ENCODE assay signal across 8 cellular contexts in genomic region chr9:128094166-128094949, GRCh38. TPM values are rescaled to one million over a fixed set of nuclear protein-coding genes. Genes with fewer than 3 reads are reported as not detected.
DNase-seq lines count a peak whose midpoint lies in the region; ATAC-seq and TF ChIP-seq lines count a peak whose summit lies in the region.

No MANE protein-coding gene starts in this region.

- WGBS in thyroid gland, 2 donors, result 24% methylated on average over 8 of the region's 8 CpGs

- no peaks in the 10 kb centered on the region for H3K27me3 Mint-ChIP-seq in activated naive CD8-positive, alpha-beta T cell treated with anti-CD3 and anti-CD28 coated beads, Interleukin-2, amount 50 U/mL, for 24 hours
- peaks cover 9% of the 10 kb centered on the region for H3K27me3 Mint-ChIP-seq in glutamatergic neuron (ENCODE audit: unreplicated experiment)

- intact Hi-C loops in thyroid gland (cut with DNase I), result no loop called here

- no peak overlapping the region for H2AFZ ChIP-seq in parathyroid adenoma

- H3K27me3 ChIP-seq in parathyroid adenoma (ENCODE audit: control insufficient read depth, insufficient read depth, low read length) (no peaks in the 10 kb centered on the region), thyroid gland (no peaks in the 10 kb centered on the region)

- peaks cover 41% of the 10 kb centered on the region for H3K79me2 ChIP-seq in parathyroid adenoma

- H3K36me3 ChIP-seq in parathyroid adenoma (ENCODE audit: control insufficient read depth, insufficient read depth, low read length) (no peaks in the 10 kb centered on the region), thyroid gland (no peaks in the 10 kb centered on the region)

- H3K9me3 Mint-ChIP-seq in activated naive CD8-positive, alpha-beta T cell treated with anti-CD3 and anti-CD28 coated beads, Interleukin-2, amount 50 U/mL, for 24 hours, result no peaks in the 10 kb centered on the region
- peaks cover 3% of the 10 kb centered on the region for H3K9me3 Mint-ChIP-seq in glutamatergic neuron (ENCODE audit: unreplicated experiment)

- H3K4me3 ChIP-seq in parathyroid adenoma (ENCODE audit: low read depth, low read length) (peak overlapping the region; percentile 19), thyroid gland (replicated peaks in 1 of 3) (no peak overlapping the region)

- peaks cover 86% of the 10 kb centered on the region for H3K4me1 Mint-ChIP-seq in activated naive CD8-positive, alpha-beta T cell treated with anti-CD3 and anti-CD28 coated beads, Interleukin-2, amount 50 U/mL, for 24 hours
- H3K4me1 Mint-ChIP-seq in glutamatergic neuron (ENCODE audit: low read depth, unreplicated experiment), result peaks cover 42% of the 10 kb centered on the region

- H3K36me3 Mint-ChIP-seq in activated naive CD8-positive, alpha-beta T cell treated with anti-CD3 and anti-CD28 coated beads, Interleukin-2, amount 50 U/mL, for 24 hours (ENCODE audit: low read depth), result peaks cover 7% of the 10 kb centered on the region
- no peaks in the 10 kb centered on the region for H3K36me3 Mint-ChIP-seq in glutamatergic neuron (ENCODE audit: unreplicated experiment)

- H3K4me3 Mint-ChIP-seq in activated naive CD8-positive, alpha-beta T cell treated with anti-CD3 and anti-CD28 coated beads, Interleukin-2, amount 50 U/mL, for 24 hours, result peak overlapping the region; percentile 66
- peak overlapping the region; percentile 62 for H3K4me3 Mint-ChIP-seq in glutamatergic neuron (ENCODE audit: unreplicated experiment)

- H3K9me3 ChIP-seq in parathyroid adenoma (ENCODE audit: control insufficient read depth, low read length) (no peaks in the 10 kb centered on the region), thyroid gland (no peaks in the 10 kb centered on the region)

- H3K4me1 ChIP-seq in parathyroid adenoma (peaks cover 31% of the 10 kb centered on the region), thyroid gland (peaks cover 38 to 85% of the 10 kb centered on the region in 2 donors)

- peak overlapping the region; percentile 88 for H3K27ac ChIP-seq in parathyroid adenoma
- H3K27ac ChIP-seq in thyroid gland, result peak overlapping the region; percentile 89 to 100 (median 99)

- peak; percentile 83 for ATAC-seq in SK-N-SH treated with all-trans-retinoic acid at 6 μM for 48 hours
- ATAC-seq in activated naive CD8-positive, alpha-beta T cell treated with anti-CD3 and anti-CD28 coated beads, Interleukin-2, amount 50 U/mL, for 24 hours, result peak; percentile 92

- peak overlapping the region; percentile 45 for H3K4me2 ChIP-seq in parathyroid adenoma (ENCODE audit: low read length)

- DNase-seq in EL, result peak; percentile 98
- peak; percentile 96 for DNase-seq in HCEC 1CT
- peak; percentile 99 for DNase-seq in MV-4-11 (lab: John Stamatoyannopoulos, UW)
- DNase-seq in activated naive CD8-positive, alpha-beta T cell treated with anti-CD3 and anti-CD28 coated beads, Interleukin-2, amount 50 U/mL, for 24 hours, result peak; percentile 78
- peak; percentile 78 for DNase-seq in glutamatergic neuron
- DNase-seq in thyroid gland, result peak; percentile 83 to 85

- H3K27ac Mint-ChIP-seq in activated naive CD8-positive, alpha-beta T cell treated with anti-CD3 and anti-CD28 coated beads, Interleukin-2, amount 50 U/mL, for 24 hours, result peak overlapping the region; percentile 93
- peak overlapping the region; percentile 88 for H3K27ac Mint-ChIP-seq in glutamatergic neuron (ENCODE audit: unreplicated experiment)

- H3K9ac ChIP-seq in parathyroid adenoma, result no peak overlapping the region

- TF ChIP-seq CTCF in glutamatergic neuron (IDR thresholded peaks at IDR 0.05; ENCODE audit: partially characterized antibody, unreplicated experiment) (no peak), parathyroid adenoma (IDR thresholded peaks at IDR 0.05) (no peak), thyroid gland (IDR thresholded peaks at IDR 0.05) (no peak)

- TF ChIP-seq POLR2A in thyroid gland (IDR thresholded peaks at IDR 0.05), result peak in 1 of 2 donors; percentile 45

TF ChIP-seq in SK-N-SH treated with all-trans-retinoic acid at 6 μM for 48 hours, 23 proteins besides CTCF, POLR2A, EP300 and RAD21:
- TF ChIP-seq ARNTL (CRISPR knock-in tag; IDR thresholded peaks at IDR 0.05; ENCODE audit: borderline replicate concordance, low read depth) (no peak), OSR1 (CRISPR knock-in tag; IDR thresholded peaks at IDR 0.05) (no peak), SNAI2 (CRISPR knock-in tag; IDR thresholded peaks at IDR 0.05) (no peak), TOX (CRISPR knock-in tag; IDR thresholded peaks at IDR 0.05; ENCODE audit: borderline replicate concordance) (no peak), ISL1 (CRISPR knock-in tag; IDR thresholded peaks at IDR 0.05) (no peak), ZNF70 (CRISPR knock-in tag; IDR thresholded peaks at IDR 0.05) (no peak), ZFP30 (CRISPR knock-in tag; IDR thresholded peaks at IDR 0.05) (no peak), PPARA (CRISPR knock-in tag; IDR thresholded peaks at IDR 0.05; ENCODE audit: borderline replicate concordance) (no peak), ZNF565 (CRISPR knock-in tag; conservative IDR thresholded peaks at IDR 0.05; ENCODE audit: low read depth) (no peak), ZC3H10 (CRISPR knock-in tag; IDR thresholded peaks at IDR 0.05) (no peak), ZNF8 (CRISPR knock-in tag; IDR thresholded peaks at IDR 0.05) (no peak), RARB (CRISPR knock-in tag; IDR thresholded peaks at IDR 0.05) (no peak), BACH2 (CRISPR knock-in tag; IDR thresholded peaks at IDR 0.05; ENCODE audit: borderline replicate concordance) (no peak), CSDC2 (CRISPR knock-in tag; IDR thresholded peaks at IDR 0.05) (no peak), ESRRG (CRISPR knock-in tag; IDR thresholded peaks at IDR 0.05) (no peak), ZFP3 (CRISPR knock-in tag; IDR thresholded peaks at IDR 0.05) (no peak), CREB5 (CRISPR knock-in tag; IDR thresholded peaks at IDR 0.05; ENCODE audit: low read depth) (no peak)
- TF ChIP-seq, protein P1, sequence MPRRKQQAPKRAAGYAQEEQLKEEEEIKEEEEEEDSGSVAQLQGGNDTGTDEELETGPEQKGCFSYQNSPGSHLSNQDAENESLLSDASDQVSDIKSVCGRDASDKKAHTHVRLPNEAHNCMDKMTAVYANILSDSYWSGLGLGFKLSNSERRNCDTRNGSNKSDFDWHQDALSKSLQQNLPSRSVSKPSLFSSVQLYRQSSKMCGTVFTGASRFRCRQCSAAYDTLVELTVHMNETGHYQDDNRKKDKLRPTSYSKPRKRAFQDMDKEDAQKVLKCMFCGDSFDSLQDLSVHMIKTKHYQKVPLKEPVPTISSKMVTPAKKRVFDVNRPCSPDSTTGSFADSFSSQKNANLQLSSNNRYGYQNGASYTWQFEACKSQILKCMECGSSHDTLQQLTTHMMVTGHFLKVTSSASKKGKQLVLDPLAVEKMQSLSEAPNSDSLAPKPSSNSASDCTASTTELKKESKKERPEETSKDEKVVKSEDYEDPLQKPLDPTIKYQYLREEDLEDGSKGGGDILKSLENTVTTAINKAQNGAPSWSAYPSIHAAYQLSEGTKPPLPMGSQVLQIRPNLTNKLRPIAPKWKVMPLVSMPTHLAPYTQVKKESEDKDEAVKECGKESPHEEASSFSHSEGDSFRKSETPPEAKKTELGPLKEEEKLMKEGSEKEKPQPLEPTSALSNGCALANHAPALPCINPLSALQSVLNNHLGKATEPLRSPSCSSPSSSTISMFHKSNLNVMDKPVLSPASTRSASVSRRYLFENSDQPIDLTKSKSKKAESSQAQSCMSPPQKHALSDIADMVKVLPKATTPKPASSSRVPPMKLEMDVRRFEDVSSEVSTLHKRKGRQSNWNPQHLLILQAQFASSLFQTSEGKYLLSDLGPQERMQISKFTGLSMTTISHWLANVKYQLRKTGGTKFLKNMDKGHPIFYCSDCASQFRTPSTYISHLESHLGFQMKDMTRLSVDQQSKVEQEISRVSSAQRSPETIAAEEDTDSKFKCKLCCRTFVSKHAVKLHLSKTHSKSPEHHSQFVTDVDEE (CRISPR knock-in tag; IDR thresholded peaks at IDR 0.05), result no peak
- TF ChIP-seq, protein P2, sequence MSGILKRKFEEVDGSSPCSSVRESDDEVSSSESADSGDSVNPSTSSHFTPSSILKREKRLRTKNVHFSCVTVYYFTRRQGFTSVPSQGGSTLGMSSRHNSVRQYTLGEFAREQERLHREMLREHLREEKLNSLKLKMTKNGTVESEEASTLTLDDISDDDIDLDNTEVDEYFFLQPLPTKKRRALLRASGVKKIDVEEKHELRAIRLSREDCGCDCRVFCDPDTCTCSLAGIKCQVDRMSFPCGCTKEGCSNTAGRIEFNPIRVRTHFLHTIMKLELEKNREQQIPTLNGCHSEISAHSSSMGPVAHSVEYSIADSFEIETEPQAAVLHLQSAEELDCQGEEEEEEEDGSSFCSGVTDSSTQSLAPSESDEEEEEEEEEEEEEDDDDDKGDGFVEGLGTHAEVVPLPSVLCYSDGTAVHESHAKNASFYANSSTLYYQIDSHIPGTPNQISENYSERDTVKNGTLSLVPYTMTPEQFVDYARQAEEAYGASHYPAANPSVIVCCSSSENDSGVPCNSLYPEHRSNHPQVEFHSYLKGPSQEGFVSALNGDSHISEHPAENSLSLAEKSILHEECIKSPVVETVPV (CRISPR knock-in tag; IDR thresholded peaks at IDR 0.05), result no peak
TF ChIP-seq in SK-N-SH treated with all-trans-retinoic acid at 6 μM for 48 hours: peak in this region for 0.

RNA-seq across cellular contexts. Expression of gene SLC25A25, which starts 26.3 kb away (rescaled TPM):
- total RNA-seq in glutamatergic neuron (ENCODE audit: unreplicated experiment) (33.0 TPM), thyroid gland (10 to 100 TPM; 21.9 to 42.0 (median 30.8) TPM)

RNA-seq across cellular contexts. Expression of gene NAIF1, which starts 27.2 kb away (rescaled TPM):
- total RNA-seq in glutamatergic neuron (ENCODE audit: unreplicated experiment), result 6.2 TPM
- total RNA-seq in thyroid gland, result 10 to 100 TPM in 2 of 4 donors, 1 to 10 TPM in 2; 5.3 to 17.2 (median 9.4) TPM

RNA-seq across cellular contexts. Expression of gene PTGES2, which starts 33.2 kb away (rescaled TPM):
- 85.1 TPM for total RNA-seq in glutamatergic neuron (ENCODE audit: unreplicated experiment)
- total RNA-seq in thyroid gland, result 100 to 1,000 TPM in 1 of 4 donors, 10 to 100 TPM in 3; 80.0 to 112 (median 88.4) TPM

RNA-seq across cellular contexts. Expression of gene LCN2, which starts 54.9 kb away (rescaled TPM):
- total RNA-seq in glutamatergic neuron (ENCODE audit: unreplicated experiment) (not detected), thyroid gland (10 to 100 TPM in 1 of 4 donors, 1 to 10 TPM in 2, under 1 TPM in 1; 0.45 to 10.6 (median 2.5) TPM)
